17 cellular contexts compared by ENCODE assay signal in genomic region chr2:158357699-158358098, GRCh38.
DNase-seq lines count a peak whose midpoint lies in the region; ATAC-seq and TF ChIP-seq lines count a peak whose summit lies in the region.
"Had no signal": no experiment of that assay in that cellular context is flagged by ENCODE, and none has a peak within 500 bp of the region (broad histone marks: within the 10 kb centered on the region; RNA-seq: fewer than 3 reads in every experiment).

No MANE protein-coding gene starts in this region.

- peak; percentile 50; the same call in 2 of the 3 replicates for ATAC-seq in RWPE2 (ENCODE audit: low read depth)
- no peak for ATAC-seq in HG02588 (IDR thresholded peaks at IDR 0.05; ENCODE audit: unreplicated experiment)
- ATAC-seq: CD8-positive, alpha-beta T cell; GM23338; HCT116 had no signal

- H3K36me3 ChIP-seq in RWPE2 (ENCODE audit: low read depth): no peaks in the 10 kb centered on the region

- H3K4me1 ChIP-seq in RWPE2 (ENCODE audit: insufficient read depth, poor library complexity, severe bottlenecking): peaks cover 3% of the 10 kb centered on the region
- H3K4me1 ChIP-seq: Caco-2 had no signal

- H3K4me3 ChIP-seq in LNCaP clone FGC (ENCODE audit: low read depth, low read length): no peak overlapping the region
- H3K4me3 ChIP-seq in RWPE2 (ENCODE audit: severe bottlenecking): no peak overlapping the region
- no peak overlapping the region for H3K4me3 ChIP-seq in epithelial cell of esophagus (ENCODE audit: low read length)
- H3K4me3 ChIP-seq: GM23338 had no signal

- DNase-seq in HT-29 (ENCODE audit: low spot score) (peak; percentile 48), LNCaP clone FGC (ENCODE audit: low read depth) (peak; percentile 97), RWPE2 (ENCODE audit: low spot score) (no peak), epithelial cell of esophagus (ENCODE audit: low read depth) (peak; percentile 62), NCI-H748 treated with DMSO at 0.1 percent for 48 hours (lab: John Stamatoyannopoulos, UW) (no peak)
- no peak for DNase-seq in activated CD4-positive, alpha-beta T cell treated with anti-CD3 and anti-CD28 coated beads, Interleukin-2, amount 10 ng/mL, durations not matched to agents 7 days and 5 days
- DNase-seq: Caco-2; CD4-positive, CD25-positive, alpha-beta regulatory T cell; CD8-positive, alpha-beta T cell; DMS153; DMS79 treated with DMSO at 0.1 percent for 48 hours; GF-D8; H9 had no signal

- H3K27ac ChIP-seq in RWPE2 (ENCODE audit: poor library complexity, severe bottlenecking): no peak overlapping the region
- H3K27ac ChIP-seq: C4-2B had no signal

- TF ChIP-seq CTCF in LNCaP clone FGC (IDR thresholded peaks at IDR 0.05; ENCODE audit: control insufficient read depth, extremely low read depth, insufficient read depth): no peak
- TF ChIP-seq CTCF in RWPE2 (IDR thresholded peaks at IDR 0.05; ENCODE audit: poor library complexity, severe bottlenecking): no peak
- TF ChIP-seq CTCF in epithelial cell of esophagus (IDR thresholded peaks at IDR 0.05; ENCODE audit: insufficient read depth, low read depth, low read length, missing control alignments): no peak

- H3K27ac Mint-ChIP-seq in activated CD4-positive, alpha-beta T cell treated with anti-CD3 and anti-CD28 coated beads, Interleukin-2, amount 10 ng/mL, durations not matched to agents 7 days and 5 days: no peak overlapping the region
- H3K27ac Mint-ChIP-seq: CD4-positive, CD25-positive, alpha-beta regulatory T cell; CD8-positive, alpha-beta T cell; GM23338; H9 had no signal

- no peaks in the 10 kb centered on the region for H3K27me3 ChIP-seq in RWPE2 (ENCODE audit: insufficient read depth, poor library complexity, severe bottlenecking)

- CTCF ChIA-PET in activated CD4-positive, alpha-beta T cell treated with anti-CD3 and anti-CD28 coated beads, Interleukin-2, amount 10 ng/mL, durations not matched to agents 7 days and 5 days (lab: Charles Lee): no interaction called here

- no peak overlapping the region for H3K4me3 Mint-ChIP-seq in activated CD4-positive, alpha-beta T cell treated with anti-CD3 and anti-CD28 coated beads, Interleukin-2, amount 10 ng/mL, durations not matched to agents 7 days and 5 days
- H3K4me3 Mint-ChIP-seq: CD4-positive, CD25-positive, alpha-beta regulatory T cell; CD8-positive, alpha-beta T cell; GM23338; H9 had no signal

- POLR2A ChIA-PET in activated CD4-positive, alpha-beta T cell treated with anti-CD3 and anti-CD28 coated beads, Interleukin-2, amount 10 ng/mL, durations not matched to agents 7 days and 5 days (lab: Charles Lee): no interaction called here

- H3K4me1 Mint-ChIP-seq in activated CD4-positive, alpha-beta T cell treated with anti-CD3 and anti-CD28 coated beads, Interleukin-2, amount 10 ng/mL, durations not matched to agents 7 days and 5 days: no peaks in the 10 kb centered on the region
- H3K4me1 Mint-ChIP-seq: CD4-positive, CD25-positive, alpha-beta regulatory T cell had no signal

- peaks cover 5% of the 10 kb centered on the region for H3K27me3 Mint-ChIP-seq in activated CD4-positive, alpha-beta T cell treated with anti-CD3 and anti-CD28 coated beads, Interleukin-2, amount 10 ng/mL, durations not matched to agents 7 days and 5 days
- H3K27me3 Mint-ChIP-seq: CD4-positive, CD25-positive, alpha-beta regulatory T cell had no signal

- H3K9me3 ChIP-seq in RWPE2 (ENCODE audit: severe bottlenecking): no peaks in the 10 kb centered on the region
- H3K9me3 ChIP-seq: Caco-2 had no signal

- no peaks in the 10 kb centered on the region for H3K36me3 Mint-ChIP-seq in activated CD4-positive, alpha-beta T cell treated with anti-CD3 and anti-CD28 coated beads, Interleukin-2, amount 10 ng/mL, durations not matched to agents 7 days and 5 days (ENCODE audit: low read depth)
- H3K36me3 Mint-ChIP-seq: CD4-positive, CD25-positive, alpha-beta regulatory T cell; CD8-positive, alpha-beta T cell had no signal

- H3K9me3 Mint-ChIP-seq in activated CD4-positive, alpha-beta T cell treated with anti-CD3 and anti-CD28 coated beads, Interleukin-2, amount 10 ng/mL, durations not matched to agents 7 days and 5 days: peaks cover 3% of the 10 kb centered on the region

Comparison
In these comparisons a context has a peak if more than half of its experiments do, and no peak if none do; other contexts are left out.
1. DNase-seq: peak in HT-29 (single experiment), LNCaP clone FGC (single experiment) and epithelial cell of esophagus (single experiment); none in RWPE2 (single experiment), activated CD4-positive, alpha-beta T cell treated with anti-CD3 and anti-CD28 coated beads, Interleukin-2, amount 10 ng/mL, durations not matched to agents 7 days and 5 days (single experiment) and NCI-H748 treated with DMSO at 0.1 percent for 48 hours (single experiment).